In genomic region chr2:218658671-218659257, GRCh38 we compare ENCODE assay signal across 8 cellular contexts.
A peak's percentile ranks its signal among the peaks of the same experiment; 100 is the strongest.
DNase-seq lines count a peak whose midpoint lies in the region; TF ChIP-seq lines count a peak whose summit lies in the region.

No MANE protein-coding gene starts in this region.

- H3K4me3 ChIP-seq in HL-60 (replicated peaks; ENCODE audit: insufficient read depth, low read length), result peak overlapping the region; percentile 72

- DNase-seq in EH (ENCODE audit: low read depth) (peak; percentile 49), GM20000 (ENCODE audit: low spot score) (peak; percentile 68), HL-60 (ENCODE audit: low read depth in 1 of 2, low spot score in 1 of 2) (peak; percentile 33 to 58), iPS-NIHi11 (ENCODE audit: low spot score) (peak; percentile 77), GOT3 (lab: John Stamatoyannopoulos, UW) (no peak)
- peak; percentile 25 to 33 for DNase-seq in stimulated activated CD4-positive, alpha-beta T cell treated with anti-CD3 and anti-CD28 coated beads, Interleukin-15, amount 100 ng/mL, for 48 hours (ENCODE audit: low read depth in 2 of 2)

- peak; percentile 54; the same call in 1 of the 2 replicates for TF ChIP-seq POLR2A in Raji (IDR thresholded peaks at IDR 0.05; ENCODE audit: insufficient read depth, low read depth, low read length)

- TF ChIP-seq CTCF in GM20000 (IDR thresholded peaks at IDR 0.05; ENCODE audit: extremely low read depth, missing control alignments) (peak; percentile 46), HL-60 (IDR thresholded peaks at IDR 0.05; ENCODE audit: insufficient read depth, low read length) (peak; percentile 17)

- H3K27me3 ChIP-seq in HL-60 (ENCODE audit: insufficient read depth, poor library complexity, severe bottlenecking), result no peaks in the 10 kb centered on the region

- H3K27ac ChIP-seq in HL-60 (replicated peaks) (peak overlapping the region; percentile 76), angular gyrus (ENCODE audit: low read depth, low read length) (peak overlapping the region; percentile 77)
